Comparison of ENCODE assay signal across 8 cellular contexts in genomic region chr1:144560717-144561246, GRCh38. TPM values are rescaled to one million over a fixed set of nuclear protein-coding genes. Genes with fewer than 3 reads are reported as not detected.
DNase-seq lines count a peak whose midpoint lies in the region; ATAC-seq and TF ChIP-seq lines count a peak whose summit lies in the region.
"Not testable (repeated sequence)": the region's sequence is repeated elsewhere in the genome, so short reads cannot be mapped to it uniquely, and the experiment has no call there.

No MANE protein-coding gene starts in this region.

- peak; percentile 64 to 88 (median 83) for DNase-seq in CD4-positive, CD25-positive, alpha-beta regulatory T cell
- DNase-seq in HT1080 (ENCODE audit: low read depth) (peak; percentile 26), SHP77 treated with DMSO at 0.1 percent for 48 hours (lab: John Stamatoyannopoulos, UW) (peak; percentile 47), mesothelial cell of epicardium (ENCODE audit: low spot score in 2 of 2, unreplicated experiment in 2 of 2) (peak; percentile 45 to 77)
- peak; percentile 64 for DNase-seq in activated T-helper 1 cell treated with anti-CD3 and anti-CD28 coated beads, Interleukin-12 subunit alpha, Interleukin-12 subunit beta, Interleukin-2, Interleukin-4 antibody, amounts not matched to agents 30 ng/mL and 10 ng/mL and 1 ng/mL, durations not matched to agents 14 hours and 24 hours and 36 hours (ENCODE audit: low spot score)
- not testable (repeated sequence) for DNase-seq in epithelial cell of proximal tubule (ENCODE audit: low read depth)
- DNase-seq in stimulated activated CD8-positive, alpha-beta memory T cell treated with anti-CD3 and anti-CD28 coated beads, Interleukin-12 subunit alpha, Interleukin-12 subunit beta, amount 100 ng/mL, for 4 hours (ENCODE audit: low read depth), result peak; percentile 36

- not testable (repeated sequence) for H3K36me3 ChIP-seq in CD4-positive, CD25-positive, alpha-beta regulatory T cell (ENCODE audit: control insufficient read depth, insufficient read depth, low read length)

- peak overlapping the region; percentile 81 for H3K27ac ChIP-seq in CD4-positive, CD25-positive, alpha-beta regulatory T cell (ENCODE audit: insufficient read depth, low read length, poor library complexity, severe bottlenecking)

- H3K27ac Mint-ChIP-seq in CD4-positive, CD25-positive, alpha-beta regulatory T cell, result peak overlapping the region; percentile 98 to 99 (median 99)
- H3K27ac Mint-ChIP-seq in activated T-helper 1 cell treated with anti-CD3 and anti-CD28 coated beads, Interleukin-12 subunit alpha, Interleukin-12 subunit beta, Interleukin-2, Interleukin-4 antibody, amounts not matched to agents 30 ng/mL and 10 ng/mL and 1 ng/mL, durations not matched to agents 14 hours and 24 hours and 36 hours, result peak overlapping the region; percentile 100
- H3K27ac Mint-ChIP-seq in mesothelial cell of epicardium, result peak overlapping the region; percentile 100

- not testable (repeated sequence) for H3K4me1 Mint-ChIP-seq in CD4-positive, CD25-positive, alpha-beta regulatory T cell; mesothelial cell of epicardium
- H3K4me1 Mint-ChIP-seq in activated T-helper 1 cell treated with anti-CD3 and anti-CD28 coated beads, Interleukin-12 subunit alpha, Interleukin-12 subunit beta, Interleukin-2, Interleukin-4 antibody, amounts not matched to agents 30 ng/mL and 10 ng/mL and 1 ng/mL, durations not matched to agents 14 hours and 24 hours and 36 hours (ENCODE audit: low read depth), result peaks cover 18% of the 10 kb centered on the region

- not testable (repeated sequence) for TF ChIP-seq CTCF in epithelial cell of proximal tubule (conservative IDR thresholded peaks at IDR 0.05; ENCODE audit: low read depth, low read length); mesothelial cell of epicardium (IDR thresholded peaks at IDR 0.05; ENCODE audit: unreplicated experiment)

- not testable (repeated sequence) for H3K27me3 ChIP-seq in CD4-positive, CD25-positive, alpha-beta regulatory T cell (ENCODE audit: control insufficient read depth, insufficient read depth, low read length)

- peak overlapping the region; percentile 78 to 93 (median 88) for H3K4me3 Mint-ChIP-seq in CD4-positive, CD25-positive, alpha-beta regulatory T cell
- H3K4me3 Mint-ChIP-seq in activated T-helper 1 cell treated with anti-CD3 and anti-CD28 coated beads, Interleukin-12 subunit alpha, Interleukin-12 subunit beta, Interleukin-2, Interleukin-4 antibody, amounts not matched to agents 30 ng/mL and 10 ng/mL and 1 ng/mL, durations not matched to agents 14 hours and 24 hours and 36 hours, result peak overlapping the region; percentile 79
- H3K4me3 Mint-ChIP-seq in mesothelial cell of epicardium, result peak overlapping the region; percentile 73

- H3K4me1 ChIP-seq in CD4-positive, CD25-positive, alpha-beta regulatory T cell (ENCODE audit: control insufficient read depth, insufficient read depth, low read length, poor library complexity, severe bottlenecking), result not testable (repeated sequence)

- intact Hi-C loops in activated T-helper 1 cell treated with anti-CD3 and anti-CD28 coated beads, Interleukin-12 subunit alpha, Interleukin-12 subunit beta, Interleukin-2, Interleukin-4 antibody, amounts not matched to agents 30 ng/mL and 10 ng/mL and 1 ng/mL, durations not matched to agents 14 hours and 24 hours and 36 hours (cut with micrococcal nuclease), result not testable (repeated sequence)

- not testable (repeated sequence) for H3K36me3 Mint-ChIP-seq in CD4-positive, CD25-positive, alpha-beta regulatory T cell; activated T-helper 1 cell treated with anti-CD3 and anti-CD28 coated beads, Interleukin-12 subunit alpha, Interleukin-12 subunit beta, Interleukin-2, Interleukin-4 antibody, amounts not matched to agents 30 ng/mL and 10 ng/mL and 1 ng/mL, durations not matched to agents 14 hours and 24 hours and 36 hours (ENCODE audit: low read depth); mesothelial cell of epicardium

- H3K4me3 ChIP-seq in CD4-positive, CD25-positive, alpha-beta regulatory T cell (ENCODE audit: low read depth, low read length), result not testable (repeated sequence)
- H3K4me3 ChIP-seq in epithelial cell of proximal tubule (ENCODE audit: low read depth, low read length), result peak overlapping the region; percentile 34

- not testable (repeated sequence) for H3K27me3 Mint-ChIP-seq in CD4-positive, CD25-positive, alpha-beta regulatory T cell; activated T-helper 1 cell treated with anti-CD3 and anti-CD28 coated beads, Interleukin-12 subunit alpha, Interleukin-12 subunit beta, Interleukin-2, Interleukin-4 antibody, amounts not matched to agents 30 ng/mL and 10 ng/mL and 1 ng/mL, durations not matched to agents 14 hours and 24 hours and 36 hours (ENCODE audit: insufficient read depth); mesothelial cell of epicardium (ENCODE audit: low read depth)

- peak; percentile 66 to 69 for ATAC-seq in CD4-positive, CD25-positive, alpha-beta regulatory T cell (ENCODE audit: low read depth in 2 of 2)
- peak; percentile 68 for ATAC-seq in GM21381 (IDR thresholded peaks at IDR 0.05; ENCODE audit: unreplicated experiment)

- H3K9me3 ChIP-seq in CD4-positive, CD25-positive, alpha-beta regulatory T cell (ENCODE audit: control insufficient read depth in 2 of 2, low read length in 2 of 2), result not testable (repeated sequence)

- not testable (repeated sequence) for H3K9me3 Mint-ChIP-seq in CD4-positive, CD25-positive, alpha-beta regulatory T cell; activated T-helper 1 cell treated with anti-CD3 and anti-CD28 coated beads, Interleukin-12 subunit alpha, Interleukin-12 subunit beta, Interleukin-2, Interleukin-4 antibody, amounts not matched to agents 30 ng/mL and 10 ng/mL and 1 ng/mL, durations not matched to agents 14 hours and 24 hours and 36 hours; mesothelial cell of epicardium

RNA-seq across cellular contexts. Expression of gene PPIAL4F, which starts 31.9 kb away (rescaled TPM):
- not detected for total RNA-seq in CD4-positive, CD25-positive, alpha-beta regulatory T cell
- not detected for polyA plus RNA-seq in CD4-positive, CD25-positive, alpha-beta regulatory T cell
- not detected in 2 replicates for total RNA-seq in HT1080 (2014; rRNA removed; shearing (Covaris generic))
- not detected in 2 replicates for polyA plus RNA-seq in HT1080 (2015; cell fraction: cytosol; rRNA removed)
- not detected in 2 replicates for polyA plus RNA-seq in HT1080 (2015; cell fraction: nucleus; rRNA removed)
- total RNA-seq in activated T-helper 1 cell treated with anti-CD3 and anti-CD28 coated beads, Interleukin-12 subunit alpha, Interleukin-12 subunit beta, Interleukin-2, Interleukin-4 antibody, amounts not matched to agents 30 ng/mL and 10 ng/mL and 1 ng/mL, durations not matched to agents 14 hours and 24 hours and 36 hours, result not detected in 2 replicates
- total RNA-seq in epithelial cell of proximal tubule (not detected in 2 replicates), mesothelial cell of epicardium (not detected in 3 replicates)
